In genomic region chr17:8222380-8222629, GRCh38 we compare ENCODE assay signal across 1 cellular context.
TF ChIP-seq lines count a peak whose summit lies in the region.

No MANE protein-coding gene starts in this region.

TF ChIP-seq in K562, 482 proteins besides CTCF, POLR2A, EP300 and RAD21 (continued from another document):
- TF ChIP-seq, protein P1, sequence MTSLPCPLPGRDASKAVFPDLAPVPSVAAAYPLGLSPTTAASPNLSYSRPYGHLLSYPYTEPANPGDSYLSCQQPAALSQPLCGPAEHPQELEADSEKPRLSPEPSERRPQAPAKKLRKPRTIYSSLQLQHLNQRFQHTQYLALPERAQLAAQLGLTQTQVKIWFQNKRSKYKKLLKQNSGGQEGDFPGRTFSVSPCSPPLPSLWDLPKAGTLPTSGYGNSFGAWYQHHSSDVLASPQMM (CRISPR knock-in tag; IDR thresholded peaks at IDR 0.05), result no peak
- peak; percentile 4; the same call in 1 of the 2 replicates for TF ChIP-seq MAFK (IDR thresholded peaks at IDR 0.05; ENCODE audit: low read length)
- no peak for TF ChIP-seq MCM7 (IDR thresholded peaks at IDR 0.05)
- TF ChIP-seq, protein P2, sequence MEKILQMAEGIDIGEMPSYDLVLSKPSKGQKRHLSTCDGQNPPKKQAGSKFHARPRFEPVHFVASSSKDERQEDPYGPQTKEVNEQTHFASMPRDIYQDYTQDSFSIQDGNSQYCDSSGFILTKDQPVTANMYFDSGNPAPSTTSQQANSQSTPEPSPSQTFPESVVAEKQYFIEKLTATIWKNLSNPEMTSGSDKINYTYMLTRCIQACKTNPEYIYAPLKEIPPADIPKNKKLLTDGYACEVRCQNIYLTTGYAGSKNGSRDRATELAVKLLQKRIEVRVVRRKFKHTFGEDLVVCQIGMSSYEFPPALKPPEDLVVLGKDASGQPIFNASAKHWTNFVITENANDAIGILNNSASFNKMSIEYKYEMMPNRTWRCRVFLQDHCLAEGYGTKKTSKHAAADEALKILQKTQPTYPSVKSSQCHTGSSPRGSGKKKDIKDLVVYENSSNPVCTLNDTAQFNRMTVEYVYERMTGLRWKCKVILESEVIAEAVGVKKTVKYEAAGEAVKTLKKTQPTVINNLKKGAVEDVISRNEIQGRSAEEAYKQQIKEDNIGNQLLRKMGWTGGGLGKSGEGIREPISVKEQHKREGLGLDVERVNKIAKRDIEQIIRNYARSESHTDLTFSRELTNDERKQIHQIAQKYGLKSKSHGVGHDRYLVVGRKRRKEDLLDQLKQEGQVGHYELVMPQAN (IDR thresholded peaks at IDR 0.05; ENCODE audit: borderline replicate concordance), result peak; percentile 36; the same call in 1 of the 2 replicates
- TF ChIP-seq PTTG1 (tag; IDR thresholded peaks at IDR 0.05; ENCODE audit: low read depth), result no peak
- no peak for TF ChIP-seq CBX5 (IDR thresholded peaks at IDR 0.05; ENCODE audit: borderline replicate concordance, low read depth)
- TF ChIP-seq MTA1 (IDR thresholded peaks at IDR 0.05; ENCODE audit: borderline replicate concordance), result peak; percentile 27; the same call in 1 of the 2 replicates
